In genomic region chr13:27251166-27252088, GRCh38 we compare ENCODE assay signal across 8 cellular contexts. TPM values are rescaled to one million over a fixed set of nuclear protein-coding genes. Genes with fewer than 3 reads are reported as not detected.
DNase-seq lines count a peak whose midpoint lies in the region; ATAC-seq, FAIRE-seq and TF ChIP-seq lines count a peak whose summit lies in the region.

RPL21 (plus strand) TSS chr13:27251558; CDS start chr13:27253777, 2,219 bp downstream.

- H3K27ac Mint-ChIP-seq in chondrocyte (ENCODE audit: unreplicated experiment), result peak within 1 kb of the TSS; percentile 99

- H3K4me3 ChIP-seq in AG10803 (ENCODE audit: low read length), result peak within 1 kb of the TSS; percentile 91
- peak within 1 kb of the TSS; percentile 84 to 90 for H3K4me3 ChIP-seq in kidney (ENCODE audit: low read length in 2 of 2)

- peak; percentile 95 for ATAC-seq in GM19035 (IDR thresholded peaks at IDR 0.05; ENCODE audit: unreplicated experiment)
- peak; percentile 94 for ATAC-seq in HG03354 (IDR thresholded peaks at IDR 0.05; ENCODE audit: poor library complexity, severe bottlenecking, unreplicated experiment)

- peak within 1 kb of the TSS; percentile 72 to 100 for H3K9ac ChIP-seq in kidney (ENCODE audit: low read length in 2 of 2)

- H3K36me3 ChIP-seq in kidney (ENCODE audit: control insufficient read depth in 1 of 2, insufficient read depth in 2 of 2, low read length in 2 of 2), result peaks cover 5 to 7% of the 10 kb centered on the region in 2 donors

- H3K36me3 Mint-ChIP-seq in chondrocyte (ENCODE audit: low read depth), result peaks cover 9% of the 10 kb centered on the region

- TF ChIP-seq CTCF in AG10803 (conservative IDR thresholded peaks at IDR 0.05; ENCODE audit: low read length) (no peak), chondrocyte (IDR thresholded peaks at IDR 0.05) (no peak), kidney (IDR thresholded peaks at IDR 0.05; ENCODE audit: borderline replicate concordance, extremely low read depth, insufficient read depth) (no peak)

- DNase-seq in AG10803 (ENCODE audit: low read depth) (peak; percentile 98), NCI-H510A (lab: John Stamatoyannopoulos, UW) (peak; percentile 77), chondrocyte (ENCODE audit: low spot score) (peak; percentile 96), kidney (peak; percentile 98)
- peak; percentile 83 to 88 for DNase-seq in activated CD4-positive, alpha-beta T cell treated with anti-CD3 and anti-CD28 coated beads for 24 hours (ENCODE audit: low read depth in 2 of 2)
- DNase-seq in stimulated activated CD4-positive, alpha-beta T cell treated with anti-CD3 and anti-CD28 coated beads, Interleukin-15, amount 100 ng/mL, for 24 hours, result peak; percentile 94

- FAIRE-seq in kidney (lab: Jason Lieb, UNC), result peak; percentile 45

- peaks cover 12 to 15% of the 10 kb centered on the region in 2 donors for H3K4me1 ChIP-seq in kidney (ENCODE audit: control insufficient read depth in 1 of 2, insufficient read depth in 1 of 2, low read depth in 1 of 2, low read length in 2 of 2)

- intact Hi-C loops in kidney (cut with DNase I), result no loop called here

- H3K9me3 Mint-ChIP-seq in chondrocyte (ENCODE audit: low read depth), result no peaks in the 10 kb centered on the region

- no peaks in the 10 kb centered on the region for H3K9me3 ChIP-seq in kidney (ENCODE audit: control insufficient read depth in 1 of 2, low read length in 2 of 2)

- H3K4me3 Mint-ChIP-seq in chondrocyte (ENCODE audit: unreplicated experiment), result peak within 1 kb of the TSS; percentile 87

- peak within 1 kb of the TSS; percentile 98 to 100 for H3K27ac ChIP-seq in kidney (ENCODE audit: low read depth in 2 of 2, low read length in 2 of 2)

- H3K27me3 Mint-ChIP-seq in chondrocyte (ENCODE audit: low read depth), result no peaks in the 10 kb centered on the region

- H3K4me1 Mint-ChIP-seq in chondrocyte (ENCODE audit: low read depth), result peaks cover 34% of the 10 kb centered on the region

RNA-seq across cellular contexts. Expression of gene RPL21, which starts in this region (rescaled TPM):
- total RNA-seq in chondrocyte, result 459 to 576 TPM (median 495 TPM) in 3 replicates
- 864 TPM for total RNA-seq in kidney
- polyA plus RNA-seq in kidney (ENCODE audit: insufficient read depth, low read depth, low replicate concordance), result 2,520 TPM

Comparison
In these comparisons a context has a peak if more than half of its experiments do, and no peak if none do; other contexts are left out.
1. Peak in every context shown above with its lines: DNase-seq, ATAC-seq, H3K4me3 ChIP-seq and H3K27ac ChIP-seq.